ENCODE assay signal across 1 cellular context in genomic region chr22:37817705-37818311, GRCh38.
A peak's percentile ranks its signal among the peaks of the same experiment; 100 is the strongest.
TF ChIP-seq lines count a peak whose summit lies in the region.

No MANE protein-coding gene starts in this region.

TF ChIP-seq in HEK293, 187 proteins besides CTCF, POLR2A, EP300 and RAD21 (continued from another document and continues in another):
- no peak for TF ChIP-seq ZNF354C (tag by site-specific recombination; IDR thresholded peaks at IDR 0.05; ENCODE audit: borderline replicate concordance, low read depth)
- no peak for TF ChIP-seq ZNF26 (tag by site-specific recombination; IDR thresholded peaks at IDR 0.05)
- no peak for TF ChIP-seq ZBTB8A (tag by site-specific recombination; IDR thresholded peaks at IDR 0.05)
- no peak for TF ChIP-seq SALL2 (tag by site-specific recombination; IDR thresholded peaks at IDR 0.05; ENCODE audit: borderline replicate concordance)
- TF ChIP-seq FEZF1 (tag by site-specific recombination; IDR thresholded peaks at IDR 0.05): no peak
- TF ChIP-seq ZNF664 (tag by site-specific recombination; IDR thresholded peaks at IDR 0.05): no peak
- no peak for TF ChIP-seq ZNF645 (tag by site-specific recombination; IDR thresholded peaks at IDR 0.05)
- TF ChIP-seq ZNF335 (tag by site-specific recombination; conservative IDR thresholded peaks at IDR 0.05): peak; percentile 95
- no peak for TF ChIP-seq ZNF19 (tag by site-specific recombination; IDR thresholded peaks at IDR 0.05; ENCODE audit: low read depth)
- TF ChIP-seq ZNF146 (tag by site-specific recombination; IDR thresholded peaks at IDR 0.05): no peak
- TF ChIP-seq MYNN (tag by site-specific recombination; IDR thresholded peaks at IDR 0.05; ENCODE audit: borderline replicate concordance): no peak
- TF ChIP-seq ZNF777 (tag by site-specific recombination; IDR thresholded peaks at IDR 0.05; ENCODE audit: borderline replicate concordance): no peak
- TF ChIP-seq ZNF138 (tag by site-specific recombination; IDR thresholded peaks at IDR 0.05; ENCODE audit: borderline replicate concordance): no peak
- TF ChIP-seq ZNF830 (tag by site-specific recombination; IDR thresholded peaks at IDR 0.05; ENCODE audit: low read depth): no peak
- TF ChIP-seq ZNF629 (tag by site-specific recombination; IDR thresholded peaks at IDR 0.05): peak; percentile 83
- peak; percentile 71 for TF ChIP-seq ZNF366 (tag by site-specific recombination; conservative IDR thresholded peaks at IDR 0.05)
- TF ChIP-seq GLIS2 (tag by site-specific recombination; IDR thresholded peaks at IDR 0.05): peak; percentile 96
- TF ChIP-seq ZSCAN18 (tag by site-specific recombination; IDR thresholded peaks at IDR 0.05): no peak
- no peak for TF ChIP-seq OSR2 (tag by site-specific recombination; IDR thresholded peaks at IDR 0.05)
- peak; percentile 21 for TF ChIP-seq ZBTB26 (tag by site-specific recombination; optimal IDR thresholded peaks at IDR 0.05)
- no peak for TF ChIP-seq ZNF670 (tag by site-specific recombination; IDR thresholded peaks at IDR 0.05; ENCODE audit: low read depth)
- no peak for TF ChIP-seq GFI1B (tag by site-specific recombination; IDR thresholded peaks at IDR 0.05)
- no peak for TF ChIP-seq ZNF596 (tag by site-specific recombination; IDR thresholded peaks at IDR 0.05)
- TF ChIP-seq ZBTB20 (tag by site-specific recombination; IDR thresholded peaks at IDR 0.05): no peak; the same call in 1 of the 2 replicates
- TF ChIP-seq ZNF423 (tag by site-specific recombination; IDR thresholded peaks at IDR 0.05): no peak
- no peak for TF ChIP-seq ZNF391 (tag by site-specific recombination; IDR thresholded peaks at IDR 0.05; ENCODE audit: borderline replicate concordance, low read depth)
- peak; percentile 96 for TF ChIP-seq ZSCAN30 (tag by site-specific recombination; IDR thresholded peaks at IDR 0.05)
- TF ChIP-seq ZNF404 (tag by site-specific recombination; IDR thresholded peaks at IDR 0.05): no peak
- TF ChIP-seq KLF8 (tag by site-specific recombination; IDR thresholded peaks at IDR 0.05): peak; percentile 60; the same call in 1 of the 2 replicates
- peak; percentile 65 for TF ChIP-seq ZNF341 (tag by site-specific recombination; IDR thresholded peaks at IDR 0.05; ENCODE audit: low read depth)
- TF ChIP-seq MEIS1 (CRISPR knock-in tag; IDR thresholded peaks at IDR 0.05; ENCODE audit: borderline replicate concordance): no peak
- peak; percentile 40; the same call in 1 of the 2 replicates for TF ChIP-seq GLIS1 (tag by site-specific recombination; IDR thresholded peaks at IDR 0.05)
- TF ChIP-seq ZNF16 (tag by site-specific recombination; IDR thresholded peaks at IDR 0.05; ENCODE audit: low read depth): no peak
- TF ChIP-seq PRDM10 (tag by site-specific recombination; IDR thresholded peaks at IDR 0.05): peak; percentile 18; the same call in 1 of the 2 replicates
- TF ChIP-seq ZBTB17 (tag by site-specific recombination; IDR thresholded peaks at IDR 0.05): peak; percentile 81
- TF ChIP-seq YY1 (tag by site-specific recombination; IDR thresholded peaks at IDR 0.05): no peak
- no peak for TF ChIP-seq ZSCAN16 (tag by site-specific recombination; IDR thresholded peaks at IDR 0.05)
- TF ChIP-seq ZBTB1 (tag by site-specific recombination; IDR thresholded peaks at IDR 0.05): no peak
- TF ChIP-seq ZNF571 (tag by site-specific recombination; IDR thresholded peaks at IDR 0.05): no peak
- TF ChIP-seq ZNF660 (tag by site-specific recombination; IDR thresholded peaks at IDR 0.05): 0 out of 2 replicates have a peak, but pooled peaks have one; percentile 53
- no peak for TF ChIP-seq TCF7L2 (IDR thresholded peaks at IDR 0.05; ENCODE audit: borderline replicate concordance, low read depth, low read length)
- no peak for TF ChIP-seq ZNF18 (tag by site-specific recombination; IDR thresholded peaks at IDR 0.05)
- TF ChIP-seq SP3 (tag by site-specific recombination; IDR thresholded peaks at IDR 0.05): peak; percentile 62
- peak; percentile 64 for TF ChIP-seq ZBTB21 (tag by site-specific recombination; IDR thresholded peaks at IDR 0.05)
- TF ChIP-seq KLF9 (tag by site-specific recombination; IDR thresholded peaks at IDR 0.05; ENCODE audit: low read depth): peak; percentile 90
- TF ChIP-seq ZNF600 (tag by site-specific recombination; IDR thresholded peaks at IDR 0.05): peak; percentile 37; the same call in 1 of the 2 replicates
- TF ChIP-seq ZSCAN5A (tag by site-specific recombination; IDR thresholded peaks at IDR 0.05): no peak; the same call in 1 of the 2 replicates
- TF ChIP-seq ZNF623 (tag by site-specific recombination; IDR thresholded peaks at IDR 0.05): no peak
- no peak for TF ChIP-seq ZNF148 (tag by site-specific recombination; IDR thresholded peaks at IDR 0.05; ENCODE audit: borderline replicate concordance)
- no peak for TF ChIP-seq ZNF48 (tag by site-specific recombination; IDR thresholded peaks at IDR 0.05)
- TF ChIP-seq EGR2 (tag by site-specific recombination; IDR thresholded peaks at IDR 0.05; ENCODE audit: low read depth): no peak
- peak; percentile 99 for TF ChIP-seq PATZ1 (tag by site-specific recombination; IDR thresholded peaks at IDR 0.05)
- TF ChIP-seq ZEB2 (tag by site-specific recombination; IDR thresholded peaks at IDR 0.05): 0 out of 2 replicates have a peak, but pooled peaks have one; percentile 34
- TF ChIP-seq WT1 (tag by site-specific recombination; IDR thresholded peaks at IDR 0.05): no peak
- TF ChIP-seq ZNF155 (tag by site-specific recombination; IDR thresholded peaks at IDR 0.05): no peak
